1 cellular context compared by ENCODE assay signal in the genomic region with DNA sequence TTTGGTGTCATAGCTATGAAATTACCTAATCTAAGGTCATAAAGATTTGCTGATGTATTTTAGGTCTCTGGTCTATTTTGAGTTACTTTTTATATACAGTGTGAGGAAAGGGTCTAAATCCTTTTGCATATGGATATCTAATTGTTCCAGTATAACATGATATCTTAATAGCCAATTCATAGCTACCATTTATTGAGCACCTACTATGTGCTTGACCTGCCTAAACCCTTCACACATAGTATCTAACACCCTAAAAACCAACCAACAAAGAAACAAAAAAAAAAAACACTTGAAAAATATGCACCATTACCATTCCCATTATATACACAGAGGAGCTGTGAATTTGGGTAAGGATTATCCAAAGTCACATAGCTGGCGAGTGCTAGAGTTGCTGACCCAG.
TF ChIP-seq lines count a peak whose summit lies in the region.

No MANE protein-coding gene starts in this region.

TF ChIP-seq in IMR-90, 13 proteins besides CTCF, POLR2A, EP300 and RAD21:
- TF ChIP-seq MXI1 (IDR thresholded peaks at IDR 0.05; ENCODE audit: borderline replicate concordance, low read depth, low read length), result no peak
- TF ChIP-seq NFE2L2 (IDR thresholded peaks at IDR 0.05; ENCODE audit: low read depth, low read length), result no peak
- TF ChIP-seq MAFK (IDR thresholded peaks at IDR 0.05; ENCODE audit: low read depth, low read length), result no peak
- no peak for TF ChIP-seq MAZ (IDR thresholded peaks at IDR 0.05; ENCODE audit: borderline replicate concordance, low read depth, low read length)
- no peak for TF ChIP-seq CHD1 (IDR thresholded peaks at IDR 0.05; ENCODE audit: low read depth, low read length)
- TF ChIP-seq RCOR1 (IDR thresholded peaks at IDR 0.05; ENCODE audit: insufficient replicate concordance, low read length), result no peak
- no peak for TF ChIP-seq CEBPB (IDR thresholded peaks at IDR 0.05; ENCODE audit: low read depth, low read length)
- TF ChIP-seq, protein P1, sequence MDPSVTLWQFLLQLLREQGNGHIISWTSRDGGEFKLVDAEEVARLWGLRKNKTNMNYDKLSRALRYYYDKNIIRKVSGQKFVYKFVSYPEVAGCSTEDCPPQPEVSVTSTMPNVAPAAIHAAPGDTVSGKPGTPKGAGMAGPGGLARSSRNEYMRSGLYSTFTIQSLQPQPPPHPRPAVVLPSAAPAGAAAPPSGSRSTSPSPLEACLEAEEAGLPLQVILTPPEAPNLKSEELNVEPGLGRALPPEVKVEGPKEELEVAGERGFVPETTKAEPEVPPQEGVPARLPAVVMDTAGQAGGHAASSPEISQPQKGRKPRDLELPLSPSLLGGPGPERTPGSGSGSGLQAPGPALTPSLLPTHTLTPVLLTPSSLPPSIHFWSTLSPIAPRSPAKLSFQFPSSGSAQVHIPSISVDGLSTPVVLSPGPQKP (IDR thresholded peaks at IDR 0.05; ENCODE audit: borderline replicate concordance, low read depth, low read length), result no peak
- no peak for TF ChIP-seq RFX5 (IDR thresholded peaks at IDR 0.05; ENCODE audit: low read depth, low read length)
- no peak for TF ChIP-seq FOS (IDR thresholded peaks at IDR 0.05; ENCODE audit: low read depth, low read length)
- TF ChIP-seq BHLHE40 (IDR thresholded peaks at IDR 0.05; ENCODE audit: low read depth, low read length), result no peak
- TF ChIP-seq SMC3 (IDR thresholded peaks at IDR 0.05; ENCODE audit: low read depth, low read length), result no peak
- TF ChIP-seq, protein P2, sequence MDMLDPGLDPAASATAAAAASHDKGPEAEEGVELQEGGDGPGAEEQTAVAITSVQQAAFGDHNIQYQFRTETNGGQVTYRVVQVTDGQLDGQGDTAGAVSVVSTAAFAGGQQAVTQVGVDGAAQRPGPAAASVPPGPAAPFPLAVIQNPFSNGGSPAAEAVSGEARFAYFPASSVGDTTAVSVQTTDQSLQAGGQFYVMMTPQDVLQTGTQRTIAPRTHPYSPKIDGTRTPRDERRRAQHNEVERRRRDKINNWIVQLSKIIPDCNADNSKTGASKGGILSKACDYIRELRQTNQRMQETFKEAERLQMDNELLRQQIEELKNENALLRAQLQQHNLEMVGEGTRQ (IDR thresholded peaks at IDR 0.05; ENCODE audit: low read depth, low read length), result no peak
TF ChIP-seq in IMR-90: peak in this region for 0.
